12 cellular contexts compared by ENCODE assay signal in genomic region chr11:1115292-1115691, GRCh38. TPM values are rescaled to one million over a fixed set of nuclear protein-coding genes. Genes with fewer than 3 reads are reported as not detected.
"Had no signal": no experiment of that assay in that cellular context is flagged by ENCODE, and none has a peak within 500 bp of the region (broad histone marks: within the 10 kb centered on the region; RNA-seq: fewer than 3 reads in every experiment).

No MANE protein-coding gene starts in this region.

RNA-seq across cellular contexts. Expression of gene MUC2, which starts 40.6 kb away (rescaled TPM):
- total RNA-seq: lung microvascular endothelial cell, natural killer cell, occipital lobe, skeletal muscle tissue, smooth muscle cell, thyroid gland had no signal
- polyA plus RNA-seq: heart right ventricle, smooth muscle cell, stomach had no signal

RNA-seq across cellular contexts. Expression of gene MUC5AC, which starts 42.5 kb away (rescaled TPM):
- total RNA-seq: heart right ventricle, left cardiac atrium, lung microvascular endothelial cell, natural killer cell, occipital lobe, right cardiac atrium, smooth muscle cell, thyroid gland, transverse colon had no signal
- polyA plus RNA-seq: heart right ventricle, ovary, right cardiac atrium, smooth muscle cell had no signal
